ENCODE assay signal across 30 cellular contexts in genomic region chr1:44425327-44426082, GRCh38. TPM values are rescaled to one million over a fixed set of nuclear protein-coding genes. Genes with fewer than 3 reads are reported as not detected.
DNase-seq lines count a peak whose midpoint lies in the region; ATAC-seq, FAIRE-seq and TF ChIP-seq lines count a peak whose summit lies in the region.
"Had no signal": no experiment of that assay in that cellular context is flagged by ENCODE, and none has a peak within 500 bp of the region (broad histone marks: within the 10 kb centered on the region; RNA-seq: fewer than 3 reads in every experiment).

No MANE protein-coding gene starts in this region.

- no peak overlapping the region for H2BK120ac ChIP-seq in mesenchymal stem cell (ENCODE audit: low read depth, low read length)

- H3K4me1 Mint-ChIP-seq in activated T-helper 17 cell treated with anti-CD3 and anti-CD28 coated beads, Interleukin-2, amount 50 U/mL, for 72 hours = peaks cover 5% of the 10 kb centered on the region
- peaks cover 0 to 5% of the 10 kb centered on the region in 2 donors for H3K4me1 Mint-ChIP-seq in natural killer cell treated with Interleukin-12 subunit alpha and Interleukin-12 subunit beta and Interleukin-15 and Interleukin-18, amount 100 ng/mL, for 72 hours (ENCODE audit: low read depth in 2 of 2)

- no peak overlapping the region for H3K9ac ChIP-seq in mesenchymal stem cell (ENCODE audit: low read length)
- H3K9ac ChIP-seq: parathyroid adenoma had no signal

- no peak overlapping the region for H3K18ac ChIP-seq in mesenchymal stem cell (ENCODE audit: low read depth in 1 of 2, low read length in 2 of 2)

- no peak for TF ChIP-seq CTCF in VCaP (conservative IDR thresholded peaks at IDR 0.05)

- H3K4me1 ChIP-seq in mesenchymal stem cell (ENCODE audit: control insufficient read depth, insufficient read depth, low read depth, low read length) = peaks cover 8% of the 10 kb centered on the region
- H3K4me1 ChIP-seq: parathyroid adenoma had no signal

- H3K27me3 ChIP-seq in mesenchymal stem cell (ENCODE audit: control insufficient read depth in 1 of 2, insufficient read depth in 1 of 2, low read length in 2 of 2) = peaks cover 76 to 88% of the 10 kb centered on the region in 2 experiments

- H3K14ac ChIP-seq in mesenchymal stem cell (ENCODE audit: low read length in 2 of 2) = no peak overlapping the region

- H3K9me3 ChIP-seq in mesenchymal stem cell (ENCODE audit: control insufficient read depth, low read length) = no peaks in the 10 kb centered on the region
- H3K9me3 ChIP-seq: mucosa of descending colon, suprapubic skin had no signal

- H3K4me3 Mint-ChIP-seq in activated T-helper 17 cell treated with anti-CD3 and anti-CD28 coated beads, Interleukin-2, amount 50 U/mL, for 72 hours = no peak overlapping the region
- H3K4me3 Mint-ChIP-seq in natural killer cell treated with Interleukin-12 subunit alpha and Interleukin-12 subunit beta and Interleukin-15 and Interleukin-18, amount 100 ng/mL, for 72 hours = no peak overlapping the region
- H3K4me3 Mint-ChIP-seq: activated CD4-positive, alpha-beta T cell treated with anti-CD3 and anti-CD28 coated beads, Interleukin-2, amount 10 ng/mL, durations not matched to agents 24 days and 14 days; activated T-cell treated with anti-CD3 and anti-CD28 coated beads, Interleukin-2, amount 50 U/mL, for 24 hours; CD4-positive, CD25-positive, alpha-beta regulatory T cell; HFFc6; neural crest cell; stimulated activated memory B cell treated with anti-CD40 and anti-IgM and Interleukin-4, amounts not matched to agents 10 μg/mL and 1 μg/mL and 100 μg/mL, for 72 hours had no signal

- no peak overlapping the region for H4K91ac ChIP-seq in mesenchymal stem cell (ENCODE audit: low read length)

- no peak overlapping the region for H2BK12ac ChIP-seq in mesenchymal stem cell (ENCODE audit: low read length in 2 of 2)

- peak; percentile 27 for FAIRE-seq in H54 (lab: Jason Lieb, UNC)
- FAIRE-seq: colon, D721Med, GM12878, HepG2 had no signal

- H3K27ac ChIP-seq in VCaP (peak overlapping the region; percentile 75), mesenchymal stem cell (ENCODE audit: low read length, poor library complexity, severe bottlenecking) (no peak overlapping the region)
- H3K27ac ChIP-seq: 22Rv1, brain microvascular endothelial cell, parathyroid adenoma, suprapubic skin had no signal

- no peak overlapping the region for H2AFZ ChIP-seq in mesenchymal stem cell (ENCODE audit: low read depth, low read length)
- H2AFZ ChIP-seq: parathyroid adenoma had no signal

- no peak overlapping the region for H2BK5ac ChIP-seq in mesenchymal stem cell (ENCODE audit: low read depth, low read length, poor library complexity, severe bottlenecking)

- no peaks in the 10 kb centered on the region for H3K79me1 ChIP-seq in mesenchymal stem cell (replicated peaks; ENCODE audit: low read length, poor library complexity, severe bottlenecking)

- H4K8ac ChIP-seq in mesenchymal stem cell (ENCODE audit: low read length) = no peak overlapping the region

- WGBS in mesenchymal stem cell = 85% methylated on average over 7 of the region's 8 CpGs

- no peak overlapping the region for H2BK15ac ChIP-seq in mesenchymal stem cell (ENCODE audit: low read depth, poor library complexity, severe bottlenecking)

- no peak for TF ChIP-seq POLR2A in H54 (IDR thresholded peaks at IDR 0.05; ENCODE audit: low read depth, low read length)

- no peaks in the 10 kb centered on the region for H3K36me3 ChIP-seq in mesenchymal stem cell (ENCODE audit: control insufficient read depth in 1 of 2, insufficient read depth in 2 of 2, low read depth in 1 of 2, low read length in 2 of 2)
- H3K36me3 ChIP-seq: brain microvascular endothelial cell, suprapubic skin had no signal

- no peak overlapping the region for H3K4me3 ChIP-seq in mesenchymal stem cell (ENCODE audit: insufficient read depth in 1 of 2, low read depth in 1 of 2, low read length in 2 of 2)
- H3K4me3 ChIP-seq: GM12878, mucosa of descending colon, suprapubic skin had no signal

- H3K4ac ChIP-seq in mesenchymal stem cell (ENCODE audit: low read depth in 1 of 2, low read length in 2 of 2) = no peak overlapping the region

- H2AK5ac ChIP-seq in mesenchymal stem cell (ENCODE audit: low read length, severe bottlenecking) = no peak overlapping the region

- peaks cover 65% of the 10 kb centered on the region for H3K27me3 Mint-ChIP-seq in activated T-helper 17 cell treated with anti-CD3 and anti-CD28 coated beads, Interleukin-2, amount 50 U/mL, for 72 hours
- H3K27me3 Mint-ChIP-seq in natural killer cell treated with Interleukin-12 subunit alpha and Interleukin-12 subunit beta and Interleukin-15 and Interleukin-18, amount 100 ng/mL, for 72 hours = peaks cover 38 to 58% of the 10 kb centered on the region in 2 donors

- peak overlapping the region in 1 of 2 experiments; percentile 52 for H3K23ac ChIP-seq in mesenchymal stem cell (ENCODE audit: low read length in 2 of 2)

- H3K36me3 Mint-ChIP-seq in activated T-helper 17 cell treated with anti-CD3 and anti-CD28 coated beads, Interleukin-2, amount 50 U/mL, for 72 hours (ENCODE audit: low read depth) = no peaks in the 10 kb centered on the region
- H3K36me3 Mint-ChIP-seq in natural killer cell treated with Interleukin-12 subunit alpha and Interleukin-12 subunit beta and Interleukin-15 and Interleukin-18, amount 100 ng/mL, for 72 hours = no peaks in the 10 kb centered on the region
- H3K36me3 Mint-ChIP-seq: CD4-positive, CD25-positive, alpha-beta regulatory T cell; stimulated activated memory B cell treated with anti-CD40 and anti-IgM and Interleukin-4, amounts not matched to agents 10 μg/mL and 1 μg/mL and 100 μg/mL, for 72 hours had no signal

- H3K9me3 Mint-ChIP-seq in activated T-helper 17 cell treated with anti-CD3 and anti-CD28 coated beads, Interleukin-2, amount 50 U/mL, for 72 hours = no peaks in the 10 kb centered on the region
- no peaks in the 10 kb centered on the region for H3K9me3 Mint-ChIP-seq in natural killer cell treated with Interleukin-12 subunit alpha and Interleukin-12 subunit beta and Interleukin-15 and Interleukin-18, amount 100 ng/mL, for 72 hours
- H3K9me3 Mint-ChIP-seq: activated CD4-positive, alpha-beta T cell treated with anti-CD3 and anti-CD28 coated beads, Interleukin-2, amount 10 ng/mL, durations not matched to agents 24 days and 14 days; activated T-cell treated with anti-CD3 and anti-CD28 coated beads, Interleukin-2, amount 50 U/mL, for 24 hours; CD4-positive, CD25-positive, alpha-beta regulatory T cell; HFFc6; neural crest cell; stimulated activated memory B cell treated with anti-CD40 and anti-IgM and Interleukin-4, amounts not matched to agents 10 μg/mL and 1 μg/mL and 100 μg/mL, for 72 hours had no signal

- no peak for ATAC-seq in activated T-helper 17 cell treated with anti-CD3 and anti-CD28 coated beads, Interleukin-2, amount 50 U/mL, for 72 hours (replicated peaks)
- ATAC-seq in natural killer cell treated with Interleukin-12 subunit alpha and Interleukin-12 subunit beta and Interleukin-15 and Interleukin-18, amount 100 ng/mL, for 72 hours = no peak
- ATAC-seq: GM12878; HepG2; mucosa of descending colon; sciatic nerve; stimulated activated memory B cell treated with anti-CD40 and anti-IgM and Interleukin-4, amounts not matched to agents 10 μg/mL and 1 μg/mL and 100 μg/mL, for 72 hours had no signal

- H3K4me2 ChIP-seq in mesenchymal stem cell (ENCODE audit: low read length, poor library complexity, severe bottlenecking) = peak overlapping the region; percentile 5

- DNase-seq in DMS79 treated with DMSO at 0.1 percent for 48 hours (lab: John Stamatoyannopoulos, UW) = peak; percentile 45
- no peak for DNase-seq in DMS79 (lab: John Stamatoyannopoulos, UW)
- no peak for DNase-seq in H54 (ENCODE audit: insufficient read length, low spot score)
- DNase-seq in mesenchymal stem cell = no peak
- DNase-seq in activated naive CD4-positive, alpha-beta T cell treated with anti-CD3 and anti-CD28 coated beads, Interleukin-2, amount 50 U/mL, for 16 hours = no peak
- DNase-seq in natural killer cell treated with Interleukin-12 subunit alpha and Interleukin-12 subunit beta and Interleukin-15 and Interleukin-18, amount 100 ng/mL, for 72 hours (ENCODE audit: low spot score) = no peak
- DNase-seq: activated CD4-positive, alpha-beta T cell treated with anti-CD3 and anti-CD28 coated beads, Interleukin-2, amount 10 ng/mL, durations not matched to agents 24 days and 14 days; activated T-cell treated with anti-CD3 and anti-CD28 coated beads, Interleukin-2, amount 50 U/mL, for 24 hours; brain microvascular endothelial cell; CD4-positive, CD25-positive, alpha-beta regulatory T cell; effector CD8-positive, alpha-beta T cell; EL; HFFc6; islet precursor cell; mucosa of descending colon; NCI-H1105; NCI-H187 treated with DMSO at 0.1 percent for 48 hours; stimulated activated CD4-positive, alpha-beta T cell treated with anti-CD3 and anti-CD28 coated beads, Interleukin-4, amount 100 ng/mL, for 4 hours had no signal

- H3K27ac Mint-ChIP-seq in activated T-helper 17 cell treated with anti-CD3 and anti-CD28 coated beads, Interleukin-2, amount 50 U/mL, for 72 hours = no peak overlapping the region
- H3K27ac Mint-ChIP-seq in natural killer cell treated with Interleukin-12 subunit alpha and Interleukin-12 subunit beta and Interleukin-15 and Interleukin-18, amount 100 ng/mL, for 72 hours = no peak overlapping the region
- H3K27ac Mint-ChIP-seq: activated CD4-positive, alpha-beta T cell treated with anti-CD3 and anti-CD28 coated beads, Interleukin-2, amount 10 ng/mL, durations not matched to agents 24 days and 14 days; activated T-cell treated with anti-CD3 and anti-CD28 coated beads, Interleukin-2, amount 50 U/mL, for 24 hours; CD4-positive, CD25-positive, alpha-beta regulatory T cell; HFFc6; stimulated activated memory B cell treated with anti-CD40 and anti-IgM and Interleukin-4, amounts not matched to agents 10 μg/mL and 1 μg/mL and 100 μg/mL, for 72 hours had no signal

RNA-seq across cellular contexts. Expression of gene RNF220, which starts 20.4 kb away (rescaled TPM):
- 54.2 TPM for polyA plus RNA-seq in mesenchymal stem cell (2013, experiment 1 of 2)
- 50.2 TPM for polyA plus RNA-seq in mesenchymal stem cell (2013, experiment 2 of 2)
- 10 to 100 TPM; 54.8 to 88.7 TPM for total RNA-seq in activated T-helper 17 cell treated with anti-CD3 and anti-CD28 coated beads, Interleukin-2, amount 50 U/mL, for 72 hours
- 10 to 100 TPM; 66.0 to 71.2 TPM for total RNA-seq in natural killer cell treated with Interleukin-12 subunit alpha and Interleukin-12 subunit beta and Interleukin-15 and Interleukin-18, amount 100 ng/mL, for 72 hours
